Comparison of ENCODE assay signal across 31 cellular contexts in the genomic region with DNA sequence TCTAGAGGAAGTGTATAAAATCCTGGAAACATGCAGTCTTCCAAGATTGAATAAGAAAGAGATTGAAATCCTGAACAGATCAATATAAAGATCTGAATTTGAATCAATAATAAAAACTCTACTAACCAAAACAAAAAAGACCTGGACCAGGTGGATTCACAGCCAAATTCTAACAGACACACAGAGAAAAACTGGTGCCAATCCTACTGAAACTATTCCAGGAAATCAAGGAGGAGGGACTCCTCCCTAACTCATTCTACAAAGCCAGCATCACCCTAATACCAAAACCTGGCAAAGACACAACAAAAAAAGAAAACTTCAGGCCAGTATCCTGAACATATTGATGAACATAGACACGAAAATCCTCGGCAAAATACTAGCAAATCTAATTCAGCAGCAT. TPM values are rescaled to one million over a fixed set of nuclear protein-coding genes. Genes with fewer than 3 reads are reported as not detected.
DNase-seq lines count a peak whose midpoint lies in the region; TF ChIP-seq lines count a peak whose summit lies in the region.
"Had no signal": no experiment of that assay in that cellular context is flagged by ENCODE, and none has a peak within 500 bp of the region (broad histone marks: within the 10 kb centered on the region; RNA-seq: fewer than 3 reads in every experiment).

No MANE protein-coding gene starts in this region.

- H3K4me1 ChIP-seq in PC-9 (replicated peaks; ENCODE audit: insufficient read depth): no peaks in the 10 kb centered on the region
- H3K4me1 ChIP-seq: A549, BE2C had no signal

- no TSS peak for BruUV-seq in PC-9 (replicated peaks; lab: Mats Ljungman, UMichigan)

- CTCF ChIA-PET in PC-9 (lab: Charles Lee): no interaction called here

- no peaks in the 10 kb centered on the region for H3K9me3 ChIP-seq in PC-9 (ENCODE audit: insufficient read depth, low read depth)
- H3K9me3 ChIP-seq: A549; BE2C; BLaER1; BLaER1 treated with 17β-estradiol and CSF1 and Interleukin-3, amounts not matched to agents 10 nM and 100 nM; Caco-2 had no signal

- no peaks in the 10 kb centered on the region for H3K4me1 Mint-ChIP-seq in activated T-helper 2 cell treated with anti-CD3 and anti-CD28 coated beads, Interferon-gamma antibody, Interleukin-2, Interleukin-4, amounts not matched to agents 10 μg/mL and 5 μg/mL and 100 μg/mL, durations not matched to agents 14 hours and 24 hours and 36 hours (ENCODE audit: low read depth)
- H3K4me1 Mint-ChIP-seq: B cell; CD14-positive monocyte; CD4-positive, alpha-beta memory T cell; CD4-positive, CD25-positive, alpha-beta regulatory T cell; CD8-positive, alpha-beta memory T cell had no signal

- H3K36me3 ChIP-seq in PC-9 (ENCODE audit: low read depth): no peaks in the 10 kb centered on the region
- H3K36me3 ChIP-seq: BE2C; BLaER1; BLaER1 treated with 17β-estradiol and CSF1 and Interleukin-3, amounts not matched to agents 10 nM and 100 nM had no signal

- POLR2A ChIA-PET in PC-9 (lab: Charles Lee; ENCODE audit: unreplicated experiment): no interaction called here

- no peak overlapping the region for H3K27ac Mint-ChIP-seq in activated T-helper 2 cell treated with anti-CD3 and anti-CD28 coated beads, Interferon-gamma antibody, Interleukin-2, Interleukin-4, amounts not matched to agents 10 μg/mL and 5 μg/mL and 100 μg/mL, durations not matched to agents 14 hours and 24 hours and 36 hours
- H3K27ac Mint-ChIP-seq: B cell; CD14-positive monocyte; CD4-positive, alpha-beta memory T cell; CD4-positive, alpha-beta T cell; CD4-positive, CD25-positive, alpha-beta regulatory T cell; CD8-positive, alpha-beta T cell had no signal

- no peak overlapping the region for H3K4me3 ChIP-seq in PC-9
- H3K4me3 ChIP-seq: A549; BLaER1; BLaER1 treated with 17β-estradiol and CSF1 and Interleukin-3, amounts not matched to agents 10 nM and 100 nM had no signal

- H2AFZ ChIP-seq in PC-9: no peak overlapping the region

- no peaks in the 10 kb centered on the region for H3K36me3 Mint-ChIP-seq in activated T-helper 2 cell treated with anti-CD3 and anti-CD28 coated beads, Interferon-gamma antibody, Interleukin-2, Interleukin-4, amounts not matched to agents 10 μg/mL and 5 μg/mL and 100 μg/mL, durations not matched to agents 14 hours and 24 hours and 36 hours (ENCODE audit: low read depth)
- H3K36me3 Mint-ChIP-seq: CD14-positive monocyte; CD4-positive, alpha-beta memory T cell; CD4-positive, CD25-positive, alpha-beta regulatory T cell; CD8-positive, alpha-beta memory T cell; CD8-positive, alpha-beta T cell had no signal

- peaks cover 7% of the 10 kb centered on the region for H3K27me3 Mint-ChIP-seq in activated T-helper 2 cell treated with anti-CD3 and anti-CD28 coated beads, Interferon-gamma antibody, Interleukin-2, Interleukin-4, amounts not matched to agents 10 μg/mL and 5 μg/mL and 100 μg/mL, durations not matched to agents 14 hours and 24 hours and 36 hours (ENCODE audit: low read depth)

- no peaks in the 10 kb centered on the region for H3K9me3 Mint-ChIP-seq in activated T-helper 2 cell treated with anti-CD3 and anti-CD28 coated beads, Interferon-gamma antibody, Interleukin-2, Interleukin-4, amounts not matched to agents 10 μg/mL and 5 μg/mL and 100 μg/mL, durations not matched to agents 14 hours and 24 hours and 36 hours
- H3K9me3 Mint-ChIP-seq: CD14-positive monocyte; CD4-positive, alpha-beta memory T cell; CD4-positive, alpha-beta T cell; CD4-positive, CD25-positive, alpha-beta regulatory T cell; CD8-positive, alpha-beta memory T cell; CD8-positive, alpha-beta T cell had no signal

- DNase-seq in G401 (ENCODE audit: low spot score) (peak; percentile 64), PC-9 (no peak), cerebellar cortex (ENCODE audit: low spot score) (peak; percentile 53), 8988T (no peak), posterior vena cava (ENCODE audit: low spot score) (no peak)
- DNase-seq in activated T-helper 2 cell treated with anti-CD3 and anti-CD28 coated beads, Interferon-gamma antibody, Interleukin-2, Interleukin-4, amounts not matched to agents 10 μg/mL and 5 μg/mL and 100 μg/mL, durations not matched to agents 14 hours and 24 hours and 36 hours (ENCODE audit: low spot score): no peak
- DNase-seq: ACHN; AML-193; BE2C; Caco-2; Calu3; CD4-positive, alpha-beta memory T cell; CD4-positive, alpha-beta T cell; CD4-positive, CD25-positive, alpha-beta regulatory T cell; CD8-positive, alpha-beta memory T cell; CD8-positive, alpha-beta T cell; COR-L47; DMS 273 treated with DMSO at 0.1 percent for 48 hours; DMS153; DMS53; DMS79; DMS79 treated with DMSO at 0.1 percent for 48 hours; DND-41; EL had no signal

- no peak overlapping the region for H3K27ac ChIP-seq in PC-9
- H3K27ac ChIP-seq: 22Rv1; A549; BLaER1; BLaER1 treated with 17β-estradiol and CSF1 and Interleukin-3, amounts not matched to agents 10 nM and 100 nM; C4-2B had no signal

- H3K4me3 Mint-ChIP-seq in activated T-helper 2 cell treated with anti-CD3 and anti-CD28 coated beads, Interferon-gamma antibody, Interleukin-2, Interleukin-4, amounts not matched to agents 10 μg/mL and 5 μg/mL and 100 μg/mL, durations not matched to agents 14 hours and 24 hours and 36 hours (ENCODE audit: low read depth): no peak overlapping the region
- H3K4me3 Mint-ChIP-seq: B cell; CD14-positive monocyte; CD4-positive, alpha-beta memory T cell; CD4-positive, alpha-beta T cell; CD4-positive, CD25-positive, alpha-beta regulatory T cell; CD8-positive, alpha-beta memory T cell; CD8-positive, alpha-beta T cell had no signal

- H4K20me1 ChIP-seq in PC-9 (ENCODE audit: insufficient read depth): no peaks in the 10 kb centered on the region
- H4K20me1 ChIP-seq: BLaER1; BLaER1 treated with 17β-estradiol and CSF1 and Interleukin-3, amounts not matched to agents 10 nM and 100 nM had no signal

- no peaks in the 10 kb centered on the region for H3K27me3 ChIP-seq in PC-9 (ENCODE audit: insufficient read depth, low read depth)
- H3K27me3 ChIP-seq: BE2C; BLaER1; BLaER1 treated with 17β-estradiol and CSF1 and Interleukin-3, amounts not matched to agents 10 nM and 100 nM had no signal

- 0 out of 2 replicates have a peak overlapping the region, but pooled peaks have one; percentile 2 for H3K4me2 ChIP-seq in PC-9
- H3K4me2 ChIP-seq: A549; BLaER1; BLaER1 treated with 17β-estradiol and CSF1 and Interleukin-3, amounts not matched to agents 10 nM and 100 nM had no signal

- H3K79me2 ChIP-seq in PC-9 (ENCODE audit: low read depth): no peaks in the 10 kb centered on the region

- no peak for TF ChIP-seq CTCF in PC-9 (conservative IDR thresholded peaks at IDR 0.05)

- H3K9me2 ChIP-seq in PC-9 (ENCODE audit: insufficient read depth): no peaks in the 10 kb centered on the region

- intact Hi-C loops in PC-9 (cut with micrococcal nuclease; ENCODE audit: unreplicated experiment) (loop anchor here (10.0 kb wide), 1 partner anchor 408 kb away; no protein-coding TSS in a partner anchor), posterior vena cava (cut with DNase I) (no loop called here)
- intact Hi-C loops in activated T-helper 2 cell treated with anti-CD3 and anti-CD28 coated beads, Interferon-gamma antibody, Interleukin-2, Interleukin-4, amounts not matched to agents 10 μg/mL and 5 μg/mL and 100 μg/mL, durations not matched to agents 14 hours and 24 hours and 36 hours (cut with micrococcal nuclease): loop anchor here (10.0 kb wide), 1 partner anchor 422 kb away; no protein-coding TSS in a partner anchor

- in situ Hi-C loops in G401 (cut with HindIII; ENCODE audit: low sequenced_read_pairs): no loop called here

- no peaks in the 10 kb centered on the region for H3F3A ChIP-seq in PC-9 (ENCODE audit: insufficient read depth, low read depth)

RNA-seq across cellular contexts. Expression of gene SYT14, which starts 58.3 kb away (rescaled TPM):
- 37.5 and 58.0 TPM in 2 replicates for total RNA-seq in G401 (2014; rRNA removed; shearing (Covaris generic))
- total RNA-seq in PC-9 (2021): 0.80 and 1.4 TPM in 2 replicates
- total RNA-seq in activated T-helper 2 cell treated with anti-CD3 and anti-CD28 coated beads, Interferon-gamma antibody, Interleukin-2, Interleukin-4, amounts not matched to agents 10 μg/mL and 5 μg/mL and 100 μg/mL, durations not matched to agents 14 hours and 24 hours and 36 hours: not detected in 2 replicates
- total RNA-seq in posterior vena cava: not detected
- total RNA-seq: B cell; CD4-positive, alpha-beta memory T cell; CD4-positive, alpha-beta T cell; CD4-positive, CD25-positive, alpha-beta regulatory T cell; CD8-positive, alpha-beta memory T cell; CD8-positive, alpha-beta T cell had no signal

Comparison
In these comparisons a context has a peak if more than half of its experiments do, and no peak if none do; other contexts are left out.
1. DNase-seq: peak in G401 (single experiment) and cerebellar cortex (single experiment); none in PC-9 (0 of 2), activated T-helper 2 cell treated with anti-CD3 and anti-CD28 coated beads, Interferon-gamma antibody, Interleukin-2, Interleukin-4, amounts not matched to agents 10 μg/mL and 5 μg/mL and 100 μg/mL, durations not matched to agents 14 hours and 24 hours and 36 hours (single experiment), 8988T (single experiment) and posterior vena cava (single experiment).
2. RNA of gene SYT14, which starts 58.3 kb away (total RNA-seq): 37.5 to 58.0 TPM in G401; 0.80 to 1.4 TPM in PC-9, not detected in activated T-helper 2 cell treated with anti-CD3 and anti-CD28 coated beads, Interferon-gamma antibody, Interleukin-2, Interleukin-4, amounts not matched to agents 10 μg/mL and 5 μg/mL and 100 μg/mL, durations not matched to agents 14 hours and 24 hours and 36 hours and not detected in posterior vena cava; every median in the first group is over 10 times any median in the second.
3. intact Hi-C loops: an anchor here in PC-9 (10.0 kb wide) and activated T-helper 2 cell treated with anti-CD3 and anti-CD28 coated beads, Interferon-gamma antibody, Interleukin-2, Interleukin-4, amounts not matched to agents 10 μg/mL and 5 μg/mL and 100 μg/mL, durations not matched to agents 14 hours and 24 hours and 36 hours (10.0 kb wide); none called in posterior vena cava.